In the genomic region with DNA sequence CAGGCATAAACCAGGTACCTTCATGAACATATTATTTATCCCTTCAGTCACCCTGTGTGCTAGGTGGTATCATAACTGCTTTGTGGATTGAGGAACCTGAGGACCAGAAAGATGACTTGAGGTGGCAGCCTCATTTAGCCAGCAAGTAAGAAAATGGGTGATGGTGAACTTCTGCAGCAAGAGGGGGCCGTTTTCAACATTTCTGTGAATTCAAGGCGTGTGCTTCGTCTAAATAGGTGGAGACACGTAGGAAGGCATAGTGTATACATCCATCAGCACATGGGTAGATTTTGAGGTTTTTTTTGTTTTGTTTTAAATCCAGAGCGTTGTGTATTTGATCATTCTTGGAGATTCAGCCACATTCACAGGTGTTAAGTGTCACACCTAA, we compare ENCODE assay signal across 9 cellular contexts.
DNase-seq lines count a peak whose midpoint lies in the region; ATAC-seq and TF ChIP-seq lines count a peak whose summit lies in the region.
"Had no signal": no experiment of that assay in that cellular context is flagged by ENCODE, and none has a peak within 500 bp of the region (broad histone marks: within the 10 kb centered on the region; RNA-seq: fewer than 3 reads in every experiment).

No MANE protein-coding gene starts in this region.

- H3K36me3 ChIP-seq in adrenal gland (replicated peaks in 1 of 2): no peaks in the 10 kb centered on the region
- peaks cover 0 to 5% of the 10 kb centered on the region in 2 donors for H3K36me3 ChIP-seq in mucosa of rectum (ENCODE audit: control insufficient read depth in 2 of 2, insufficient read depth in 2 of 2, low read length in 2 of 2)
- no peaks in the 10 kb centered on the region for H3K36me3 ChIP-seq in thyroid gland

- H3K9ac ChIP-seq in mucosa of rectum (ENCODE audit: low read depth in 1 of 2, low read length in 2 of 2): peak overlapping the region; percentile 48 to 84

- no peak for TF ChIP-seq POLR2A in adrenal gland (IDR thresholded peaks at IDR 0.05)
- TF ChIP-seq POLR2A in thyroid gland (IDR thresholded peaks at IDR 0.05): no peak

- intact Hi-C loops in adrenal gland (cut with DNase I): no loop called here
- intact Hi-C loops in thyroid gland (cut with DNase I): no loop called here

- H3K9me3 ChIP-seq in adrenal gland (replicated peaks in 1 of 3) (no peaks in the 10 kb centered on the region), mucosa of rectum (ENCODE audit: control insufficient read depth in 2 of 2, low read length in 2 of 2) (no peaks in the 10 kb centered on the region), thyroid gland (no peaks in the 10 kb centered on the region)

- 64 to 71% (median 67%) methylated on average over 4 to 5 of the region's 5 CpGs for WGBS in adrenal gland, 4 donors
- 85 to 89% methylated on average over 5 of the region's 5 CpGs for WGBS in thyroid gland, 2 donors

- DNase-seq in adrenal gland (no peak), NCI-H146 treated with DMSO at 0.1 percent for 48 hours (lab: John Stamatoyannopoulos, UW; ENCODE audit: unreplicated experiment) (no peak), thyroid gland (no peak), SIG-M5 treated with dmso at 0.1 percent for 504 hours (lab: John Stamatoyannopoulos, UW; ENCODE audit: unreplicated experiment) (no peak), DMS 273 treated with DMSO at 0.1 percent for 48 hours (lab: John Stamatoyannopoulos, UW) (no peak)

- ATAC-seq in HG03095 (IDR thresholded peaks at IDR 0.05; ENCODE audit: unreplicated experiment): peak; percentile 3
- ATAC-seq: Panc1 had no signal

- H3K27me3 ChIP-seq in adrenal gland (no peaks in the 10 kb centered on the region), mucosa of rectum (ENCODE audit: control insufficient read depth in 2 of 2, insufficient read depth in 2 of 2, low read length in 2 of 2) (no peaks in the 10 kb centered on the region), thyroid gland (no peaks in the 10 kb centered on the region)

- H3K4me1 ChIP-seq in adrenal gland (replicated peaks in 1 of 2): peaks cover 75 to 98% of the 10 kb centered on the region in 2 donors
- H3K4me1 ChIP-seq in mucosa of rectum (ENCODE audit: control insufficient read depth in 2 of 2, insufficient read depth in 2 of 2, low read length in 2 of 2): peaks cover 95 to 96% of the 10 kb centered on the region in 2 donors
- peaks cover 40 to 81% of the 10 kb centered on the region in 2 donors for H3K4me1 ChIP-seq in thyroid gland

- H3K27ac ChIP-seq in 22Rv1 (peak overlapping the region; percentile 38), adrenal gland (peak overlapping the region; percentile 70 to 93 (median 84)), mucosa of rectum (ENCODE audit: low read depth in 2 of 2, low read length in 2 of 2) (peak overlapping the region; percentile 98 to 100), thyroid gland (peak overlapping the region in 1 of 3 donors; percentile 14)

- H3K4me3 ChIP-seq in adrenal gland (no peak overlapping the region), mucosa of rectum (ENCODE audit: low read length in 2 of 2) (peak overlapping the region; percentile 32 to 59), thyroid gland (replicated peaks in 1 of 3) (no peak overlapping the region)

- no peak for TF ChIP-seq CTCF in 22Rv1 (IDR thresholded peaks at IDR 0.05)
- TF ChIP-seq CTCF in adrenal gland (IDR thresholded peaks at IDR 0.05): no peak
- no peak for TF ChIP-seq CTCF in thyroid gland (IDR thresholded peaks at IDR 0.05)

Comparison
In these comparisons a context has a peak if more than half of its experiments do, and no peak if none do; other contexts are left out.
1. H3K4me3 ChIP-seq: peak in mucosa of rectum (2 of 2); none in adrenal gland (0 of 4) and thyroid gland (0 of 3).